8 cellular contexts compared by ENCODE assay signal in genomic region chr1:185733818-185734709, GRCh38. TPM values are rescaled to one million over a fixed set of nuclear protein-coding genes. Genes with fewer than 3 reads are reported as not detected.
DNase-seq lines count a peak whose midpoint lies in the region; ATAC-seq and TF ChIP-seq lines count a peak whose summit lies in the region.

Gene HMCN1 (plus strand): TSS chr1:185734391. CDS start chr1:185734780, 389 bp downstream.

- H3K9me3 ChIP-seq in AG04450 (ENCODE audit: control insufficient read depth, insufficient read depth, low read length) (no peaks in the 10 kb centered on the region), gastroesophageal sphincter (peaks cover 0 to 10% (median 0%) of the 10 kb centered on the region in 3 donors), vagina (no peaks in the 10 kb centered on the region)

- TF ChIP-seq EP300 in gastroesophageal sphincter (IDR thresholded peaks at IDR 0.05), result no peak

- H3K36me3 Mint-ChIP-seq in activated T-helper 17 cell treated with anti-CD3 and anti-CD28 coated beads, Interleukin-2, amount 50 U/mL, for 72 hours (ENCODE audit: low read depth), result no peaks in the 10 kb centered on the region
- H3K36me3 Mint-ChIP-seq in natural killer cell, result peaks cover 34% of the 10 kb centered on the region

- CTCF ChIA-PET in AG04450 (lab: Charles Lee), result interaction anchor here (0.8 to 3.6 kb wide), 4 partner anchors 14 to 478 kb away, joined by 3 to 32 read pairs (median 6); no protein-coding TSS in a partner anchor

- TF ChIP-seq CTCF in AG04450 (IDR thresholded peaks at IDR 0.05; ENCODE audit: low read depth, low read length) (peak; percentile 59), GM13976 (IDR thresholded peaks at IDR 0.05; ENCODE audit: borderline replicate concordance, control extremely low read depth, extremely low read depth, insufficient read depth, missing control alignments) (no peak), gastroesophageal sphincter (IDR thresholded peaks at IDR 0.05) (peak in 3 of 4 experiments; percentile 27 to 57 (median 41)), natural killer cell (IDR thresholded peaks at IDR 0.05) (no peak), vagina (IDR thresholded peaks at IDR 0.05) (no peak)

- peak within 1 kb of the TSS; percentile 64 for H3K4me3 ChIP-seq in AG04450 (ENCODE audit: low read depth, low read length)
- H3K4me3 ChIP-seq in gastroesophageal sphincter, result peak within 1 kb of the TSS; percentile 60 to 81
- H3K4me3 ChIP-seq in vagina, result peak within 1 kb of the TSS; percentile 44 to 49

- WGBS in gastroesophageal sphincter (ENCODE audit: low coverage in 1 of 2), 2 donors, result 0 to 1% methylated on average over 10 to 26 of the region's 47 CpGs

- H3K4me1 Mint-ChIP-seq in activated T-helper 17 cell treated with anti-CD3 and anti-CD28 coated beads, Interleukin-2, amount 50 U/mL, for 72 hours, result peaks cover 15% of the 10 kb centered on the region
- H3K4me1 Mint-ChIP-seq in natural killer cell, result peaks cover 16 to 18% of the 10 kb centered on the region in 2 donors

- peak within 1 kb of the TSS; percentile 63 for H3K4me3 Mint-ChIP-seq in activated T-helper 17 cell treated with anti-CD3 and anti-CD28 coated beads, Interleukin-2, amount 50 U/mL, for 72 hours
- H3K4me3 Mint-ChIP-seq in natural killer cell, result peak within 1 kb of the TSS; percentile 64

- in situ Hi-C loops in GM13976 (cut with MboI; ENCODE audit: low sequenced_read_pairs, unreplicated experiment), result no loop called here

- H3K36me3 ChIP-seq in gastroesophageal sphincter (no peaks in the 10 kb centered on the region), vagina (no peaks in the 10 kb centered on the region)

- H3K27me3 ChIP-seq in AG04450 (ENCODE audit: control insufficient read depth, insufficient read depth, low read length), result no peaks in the 10 kb centered on the region
- no peaks in the 10 kb centered on the region for H3K27me3 ChIP-seq in gastroesophageal sphincter
- no peaks in the 10 kb centered on the region for H3K27me3 ChIP-seq in vagina

- peak; percentile 64 to 87 for TF ChIP-seq POLR2A in gastroesophageal sphincter (IDR thresholded peaks at IDR 0.05)
- TF ChIP-seq POLR2A in vagina (IDR thresholded peaks at IDR 0.05), result peak in 1 of 2 donors; percentile 30

- peak; percentile 50 for ATAC-seq in activated T-helper 17 cell treated with anti-CD3 and anti-CD28 coated beads, Interleukin-2, amount 50 U/mL, for 72 hours (replicated peaks)
- ATAC-seq in gastroesophageal sphincter (peak; percentile 93), natural killer cell (peak in 2 of 3 donors; percentile 21 to 67), HG03460 (IDR thresholded peaks at IDR 0.05; ENCODE audit: unreplicated experiment) (no peak)

- H3K9me3 Mint-ChIP-seq in activated T-helper 17 cell treated with anti-CD3 and anti-CD28 coated beads, Interleukin-2, amount 50 U/mL, for 72 hours, result peaks cover 13% of the 10 kb centered on the region
- peaks cover 7 to 11% of the 10 kb centered on the region in 2 donors for H3K9me3 Mint-ChIP-seq in natural killer cell

- peaks cover 62% of the 10 kb centered on the region for H3K27me3 Mint-ChIP-seq in activated T-helper 17 cell treated with anti-CD3 and anti-CD28 coated beads, Interleukin-2, amount 50 U/mL, for 72 hours
- H3K27me3 Mint-ChIP-seq in natural killer cell (ENCODE audit: low read depth in 2 of 2), result peaks cover 46 to 85% of the 10 kb centered on the region in 2 donors

- DNase-seq in AG04450 (ENCODE audit: low read depth, low spot score) (no peak), GM13976 (ENCODE audit: low spot score) (peak; percentile 26), NCI-H510A (lab: John Stamatoyannopoulos, UW) (peak; percentile 34), natural killer cell (no peak), vagina (ENCODE audit: extremely low spot score in 2 of 2) (peak in 1 of 2 donors; percentile 89)

- intact Hi-C loops in natural killer cell (cut with micrococcal nuclease), result no loop called here
- intact Hi-C loops in vagina (cut with DNase I), result no loop called here

- peak within 1 kb of the TSS; percentile 55 for H3K27ac ChIP-seq in AG04450 (ENCODE audit: low read depth, low read length)
- H3K27ac ChIP-seq in gastroesophageal sphincter, result peak within 1 kb of the TSS; percentile 90 to 94 (median 92)
- peak within 1 kb of the TSS; percentile 76 for H3K27ac ChIP-seq in vagina

- POLR2A ChIA-PET in AG04450 (lab: Yijun Ruan, JAX), result no interaction called here

- H3K27ac Mint-ChIP-seq in activated T-helper 17 cell treated with anti-CD3 and anti-CD28 coated beads, Interleukin-2, amount 50 U/mL, for 72 hours, result no peak within 1 kb of the TSS
- no peak within 1 kb of the TSS for H3K27ac Mint-ChIP-seq in natural killer cell

- H3K4me1 ChIP-seq in gastroesophageal sphincter (peaks cover 0 to 34% (median 3%) of the 10 kb centered on the region in 3 donors), vagina (no peaks in the 10 kb centered on the region)

RNA-seq across cellular contexts. Expression of gene HMCN1, which starts in this region (rescaled TPM):
- 19.7 and 20.9 TPM in 2 replicates for polyA plus RNA-seq in AG04450 (2011; rRNA removed)
- polyA minus RNA-seq in AG04450 (2011; rRNA and poly(A)+ RNA removed), result 36.6 and 38.6 TPM in 2 replicates
- total RNA-seq in activated T-helper 17 cell treated with anti-CD3 and anti-CD28 coated beads, Interleukin-2, amount 50 U/mL, for 72 hours, result 1 to 10 TPM in 1 of 2 donors, under 1 TPM in 1; 0.06 to 1.2 TPM
- 10 to 100 TPM; 11.6 to 95.9 (median 78.6) TPM for total RNA-seq in gastroesophageal sphincter
- under 1 TPM; 0.02 to 0.45 (median 0.39) TPM for total RNA-seq in natural killer cell
- 10.6 TPM for total RNA-seq in vagina

Comparison
In these comparisons a context has a peak if more than half of its experiments do, and no peak if none do; other contexts are left out.
1. Peak in ATAC-seq in natural killer cell; RNA of the gene not detected or under 1 TPM.
2. DNase-seq: peak in GM13976 (single experiment) and NCI-H510A (single experiment); none in AG04450 (single experiment) and natural killer cell (single experiment).
3. CTCF ChIP-seq: peak in AG04450 (single experiment) and gastroesophageal sphincter (3 of 4); none in GM13976 (single experiment), natural killer cell (single experiment) and vagina (0 of 3).
4. Peak in every context shown above with its lines, with median percentiles within 50 percentile points of each other: H3K27ac ChIP-seq and H3K4me3 ChIP-seq.